In the genomic region with DNA sequence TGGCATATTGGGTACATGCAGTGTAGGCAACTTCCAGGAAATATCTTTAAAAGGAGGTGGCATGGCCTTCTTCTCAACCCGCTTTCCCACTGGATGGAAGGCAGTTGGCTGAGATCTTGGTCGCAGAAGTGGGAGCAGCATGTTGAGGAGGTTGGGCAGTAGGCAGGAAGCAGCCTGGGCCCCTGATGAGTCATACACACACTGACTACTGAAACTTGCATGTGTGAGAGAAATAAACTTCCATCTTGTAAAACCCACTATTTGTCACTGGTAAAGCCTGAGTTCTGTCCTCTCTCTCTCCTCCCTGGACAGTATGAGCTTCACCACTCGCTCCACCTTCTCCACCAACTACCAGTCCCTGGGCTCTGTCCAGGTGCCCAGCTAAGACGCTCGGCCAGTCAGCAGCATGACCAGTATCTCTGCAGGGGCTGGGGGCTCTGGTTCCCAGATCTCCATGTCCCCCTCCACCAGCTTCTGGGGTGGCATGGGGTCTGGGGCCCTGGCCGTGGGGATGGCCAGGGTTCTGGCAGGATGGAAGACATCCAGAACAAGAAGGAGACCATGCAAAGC, we compare ENCODE assay signal across 9 cellular contexts.
DNase-seq lines count a peak whose midpoint lies in the region; ATAC-seq, FAIRE-seq and TF ChIP-seq lines count a peak whose summit lies in the region.
"Had no signal": no experiment of that assay in that cellular context is flagged by ENCODE, and none has a peak within 500 bp of the region (broad histone marks: within the 10 kb centered on the region; RNA-seq: fewer than 3 reads in every experiment).

No MANE protein-coding gene starts in this region.

- H3K27ac Mint-ChIP-seq in CD8-positive, alpha-beta T cell = no peak overlapping the region

- H3K4me1 ChIP-seq in HepG2 (ENCODE audit: insufficient read depth, low read length) (no peaks in the 10 kb centered on the region), right lobe of liver (no peaks in the 10 kb centered on the region), HAP-1 (no peaks in the 10 kb centered on the region)
- H3K4me1 ChIP-seq in CD8-positive, alpha-beta T cell (ENCODE audit: insufficient read depth, low read length) = no peaks in the 10 kb centered on the region

- no peak overlapping the region for H3K9ac ChIP-seq in HepG2 (ENCODE audit: insufficient read depth, low read depth, low read length)

- 20% methylated on average over 6 of the region's 6 CpGs for WGBS in HepG2 (ENCODE audit: low lambda C conversion rate)
- 77% methylated on average over 5 of the region's 6 CpGs for WGBS in right lobe of liver (ENCODE audit: insufficient coverage, low coverage, low lambda C conversion rate, missing lambda C conversion rate)

- no peak for TF ChIP-seq CTCF in HepG2 (CRISPR knock-in tag; IDR thresholded peaks at IDR 0.05)
- no peak for TF ChIP-seq CTCF in right lobe of liver (IDR thresholded peaks at IDR 0.05)
- TF ChIP-seq CTCF in RWPE1 (conservative IDR thresholded peaks at IDR 0.05; ENCODE audit: low read depth) = no peak
- TF ChIP-seq CTCF in CD8-positive, alpha-beta T cell (IDR thresholded peaks at IDR 0.05) = no peak

- H3K36me3 ChIP-seq in HepG2 (replicated peaks in 1 of 2; ENCODE audit: control insufficient read depth in 1 of 2, insufficient read depth in 2 of 2, low read length in 2 of 2) (no peaks in the 10 kb centered on the region), right lobe of liver (no peaks in the 10 kb centered on the region), HAP-1 (replicated peaks) (no peaks in the 10 kb centered on the region)
- no peaks in the 10 kb centered on the region for H3K36me3 ChIP-seq in CD8-positive, alpha-beta T cell (ENCODE audit: insufficient read depth, low read length)

- no peak for TF ChIP-seq RAD21 in HepG2 (CRISPR knock-in tag; IDR thresholded peaks at IDR 0.05)

- no peak overlapping the region for H3K4me2 ChIP-seq in HepG2 (ENCODE audit: low read depth, low read length)

- intact Hi-C loops in HepG2 (cut with micrococcal nuclease; ENCODE audit: unreplicated experiment) = no loop called here
- intact Hi-C loops in right lobe of liver (cut with DNase I) = no loop called here
- intact Hi-C loops in CD8-positive, alpha-beta T cell (cut with DNase I, micrococcal nuclease) = no loop called here

- no peak for TF ChIP-seq POLR2A in HepG2 (IDR thresholded peaks at IDR 0.05; ENCODE audit: insufficient read depth in 1 of 2, low read depth in 2 of 2, low read length in 2 of 2)
- TF ChIP-seq POLR2A in right lobe of liver (IDR thresholded peaks at IDR 0.05) = no peak

- DNase-seq in HepG2 (ENCODE audit: low spot score) (no peak), right lobe of liver (no peak), RWPE1 (ENCODE audit: low spot score) (peak; percentile 54), NCI-H748 treated with DMSO at 0.1 percent for 48 hours (lab: John Stamatoyannopoulos, UW) (no peak), HAP-1 (ENCODE audit: low spot score in 2 of 2) (no peak), dedifferentiated amniotic fluid mesenchymal stem cell (ENCODE audit: extremely low spot score) (no peak)
- DNase-seq in CD8-positive, alpha-beta T cell = no peak

- no peak overlapping the region for H3K4me3 ChIP-seq in HepG2 (replicated peaks in 1 of 3; ENCODE audit: insufficient read depth in 1 of 3, low read depth in 2 of 3, low read length in 3 of 3)
- no peak overlapping the region for H3K4me3 ChIP-seq in right lobe of liver
- no peak overlapping the region for H3K4me3 ChIP-seq in CD8-positive, alpha-beta T cell (ENCODE audit: low read depth, low read length)
- no peak overlapping the region for H3K4me3 ChIP-seq in HAP-1

- H3K27ac ChIP-seq in HepG2 (ENCODE audit: extremely low read length, insufficient read depth, low read length) (no peak overlapping the region), right lobe of liver (no peak overlapping the region), RWPE1 (no peak overlapping the region)
- no peak overlapping the region for H3K27ac ChIP-seq in CD8-positive, alpha-beta T cell (ENCODE audit: low read depth, low read length)
- H3K27ac ChIP-seq: VCaP had no signal

- H3K9me3 ChIP-seq in HepG2 (ENCODE audit: low read length) (no peaks in the 10 kb centered on the region), right lobe of liver (peaks cover 0 to 4% (median 0%) of the 10 kb centered on the region in 4 donors), HAP-1 (peaks cover 6% of the 10 kb centered on the region; the same call in 1 of the 2 replicates)
- no peaks in the 10 kb centered on the region for H3K9me3 ChIP-seq in CD8-positive, alpha-beta T cell (ENCODE audit: low read length)

- peaks cover 0 to 8% of the 10 kb centered on the region in 2 experiments; a peak in 1 of 5 replicates for H3K27me3 ChIP-seq in HepG2 (ENCODE audit: control insufficient read depth in 1 of 2, insufficient read depth in 2 of 2, low read length in 2 of 2)
- no peaks in the 10 kb centered on the region for H3K27me3 ChIP-seq in right lobe of liver
- no peaks in the 10 kb centered on the region for H3K27me3 ChIP-seq in CD8-positive, alpha-beta T cell (ENCODE audit: insufficient read depth, low read length)
- peaks cover 10% of the 10 kb centered on the region for H3K27me3 ChIP-seq in HAP-1 (ENCODE audit: low read depth)

- H3K9me3 Mint-ChIP-seq in CD8-positive, alpha-beta T cell = peaks cover 14% of the 10 kb centered on the region

- ATAC-seq in HepG2 = no peak; the same call in 2 of the 3 replicates
- no peak for ATAC-seq in right lobe of liver
- peak; percentile 77 for ATAC-seq in HG02970 (IDR thresholded peaks at IDR 0.05; ENCODE audit: low FRiP score, unreplicated experiment)
- no peak for ATAC-seq in CD8-positive, alpha-beta T cell

- H3K4me3 Mint-ChIP-seq in CD8-positive, alpha-beta T cell = no peak overlapping the region

- POLR2A ChIA-PET in HepG2 (lab: Yijun Ruan, JAX) = no interaction called here
- POLR2A ChIA-PET in RWPE1 (lab: Yijun Ruan, JAX; ENCODE audit: low non-redundant PET) = no interaction called here
- POLR2A ChIA-PET in CD8-positive, alpha-beta T cell (lab: Charles Lee) = no interaction called here

- no peak for FAIRE-seq in HepG2 (lab: Jason Lieb, UNC)

- H3K27me3 Mint-ChIP-seq in CD8-positive, alpha-beta T cell (ENCODE audit: low read depth) = peaks cover 14% of the 10 kb centered on the region

- BruUV-seq in HepG2 (replicated peaks; lab: Mats Ljungman, UMichigan) = no TSS peak

- CTCF ChIA-PET in HepG2 (lab: Yijun Ruan, JAX; ENCODE audit: low intra/inter-chr PET ratio, low total read pairs) (no interaction called here), RWPE1 (lab: Yijun Ruan, JAX) (no interaction called here)
- CTCF ChIA-PET in CD8-positive, alpha-beta T cell (lab: Charles Lee) = no interaction called here

- no peaks in the 10 kb centered on the region for H3K36me3 Mint-ChIP-seq in CD8-positive, alpha-beta T cell

- H2AFZ ChIP-seq in HepG2 (ENCODE audit: low read length) = no peak overlapping the region

- in situ Hi-C loops in HepG2 (cut with HindIII; ENCODE audit: extremely low pct_ligation_motif_present, low pct_unique_long_range_greater_than_20kb) (no loop called here), HAP-1 (cut with MboI; ENCODE audit: low sequenced_read_pairs) (no loop called here)

- no peaks in the 10 kb centered on the region for H3K79me2 ChIP-seq in HepG2 (ENCODE audit: insufficient read depth, low read length)

- TF ChIP-seq EP300 in HepG2 (IDR thresholded peaks at IDR 0.05; ENCODE audit: low read depth in 2 of 2, low read length in 2 of 2) = no peak
- TF ChIP-seq EP300 in HepG2 (CRISPR knock-in tag; IDR thresholded peaks at IDR 0.05; ENCODE audit: borderline replicate concordance) = no peak

- no peaks in the 10 kb centered on the region for H4K20me1 ChIP-seq in HepG2 (ENCODE audit: insufficient read depth, low read length)

- no peaks in the 10 kb centered on the region for H3K4me1 Mint-ChIP-seq in CD8-positive, alpha-beta T cell (ENCODE audit: low read depth)

TF ChIP-seq in HepG2, 621 proteins besides CTCF, POLR2A, EP300 and RAD21:
- no peak for TF ChIP-seq SMAD1 (CRISPR knock-in tag; IDR thresholded peaks at IDR 0.05; ENCODE audit: borderline replicate concordance, low read depth)
- TF ChIP-seq FOSL2 (CRISPR knock-in tag; IDR thresholded peaks at IDR 0.05) = peak; percentile 67
